Comparison of ENCODE assay signal across 13 cellular contexts in the genomic region with DNA sequence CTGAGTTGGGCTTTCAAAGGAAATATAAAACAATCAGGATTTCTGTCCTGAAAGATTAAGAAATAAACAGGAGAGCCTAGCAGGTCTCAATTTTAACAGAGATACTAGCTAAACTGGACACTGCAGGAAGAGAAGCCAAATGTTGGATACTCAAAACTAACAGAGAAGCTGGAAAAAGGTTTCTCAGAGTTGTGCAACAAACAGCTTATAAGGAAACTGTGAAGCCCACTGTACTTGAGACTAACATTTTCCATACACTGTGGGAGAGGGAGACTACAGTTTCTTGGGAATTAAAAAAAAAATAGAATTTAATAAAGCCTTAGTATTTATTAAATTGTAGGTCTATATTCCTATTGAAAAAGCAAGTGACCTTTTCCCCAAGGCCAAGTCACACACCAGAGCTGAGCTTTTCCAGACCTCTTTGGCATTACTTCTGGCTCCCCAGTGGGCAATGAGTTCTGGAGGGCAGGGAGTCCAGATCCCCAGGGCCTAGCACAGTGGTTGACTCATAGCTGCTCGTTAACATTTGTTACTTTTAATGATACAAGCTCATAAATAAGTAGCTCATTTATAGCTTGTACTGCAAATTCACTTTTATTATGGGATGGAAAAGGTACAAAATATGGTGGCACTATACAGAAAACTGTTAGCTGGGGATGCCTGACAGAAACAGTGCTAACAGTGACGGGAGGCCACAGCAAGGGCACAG.
A peak's percentile ranks its signal among the peaks of the same experiment; 100 is the strongest.
DNase-seq lines count a peak whose midpoint lies in the region; ATAC-seq and TF ChIP-seq lines count a peak whose summit lies in the region.
"Had no signal": no experiment of that assay in that cellular context is flagged by ENCODE, and none has a peak within 500 bp of the region (broad histone marks: within the 10 kb centered on the region; RNA-seq: fewer than 3 reads in every experiment).

No MANE protein-coding gene starts in this region.

- no peaks in the 10 kb centered on the region for H4K20me1 ChIP-seq in smooth muscle cell (ENCODE audit: low read depth)

- DNase-seq in ELR (ENCODE audit: low read depth) (peak; percentile 2), ascending aorta (ENCODE audit: low spot score in 2 of 2) (peak in 1 of 2 donors; percentile 66), left cardiac atrium (peak; percentile 25), smooth muscle cell (lab: John Stamatoyannopoulos, UW; ENCODE audit: unreplicated experiment) (no peak), globus pallidus (ENCODE audit: low spot score) (no peak)
- no peak for DNase-seq in effector CD4-positive, alpha-beta T cell
- no peak for DNase-seq in CD4-positive, alpha-beta memory T cell
- DNase-seq: activated CD4-positive, alpha-beta T cell treated with anti-CD3 and anti-CD28 coated beads, Interleukin-2, amount 50 U/mL, for 1 hour; activated gamma-delta T cell treated with Interleukin-2 at 50 U/mL for 16 hours; NCI-H1694; right lobe of liver; SW 1271 had no signal

- H3K4me2 ChIP-seq in smooth muscle cell = peak overlapping the region; percentile 10

- intact Hi-C loops in ascending aorta (cut with DNase I) (no loop called here), left cardiac atrium (cut with DNase I) (no loop called here)
- intact Hi-C loops in CD4-positive, alpha-beta memory T cell (cut with micrococcal nuclease) = no loop called here

- H3K4me1 ChIP-seq in ascending aorta (peaks cover 0 to 60% of the 10 kb centered on the region in 2 donors), smooth muscle cell (ENCODE audit: low read depth) (peaks cover 8% of the 10 kb centered on the region)
- no peaks in the 10 kb centered on the region for H3K4me1 ChIP-seq in CD4-positive, alpha-beta memory T cell (ENCODE audit: insufficient read depth, low read length)
- H3K4me1 ChIP-seq: right lobe of liver had no signal

- peak; percentile 70 to 79 for ATAC-seq in left cardiac atrium
- no peak for ATAC-seq in GM19023 (IDR thresholded peaks at IDR 0.05; ENCODE audit: unreplicated experiment)
- ATAC-seq: right lobe of liver had no signal

- peaks cover 0 to 2% of the 10 kb centered on the region in 2 donors for H3K36me3 ChIP-seq in ascending aorta
- H3K36me3 ChIP-seq in smooth muscle cell (ENCODE audit: low read depth) = no peaks in the 10 kb centered on the region
- H3K36me3 ChIP-seq in CD4-positive, alpha-beta memory T cell (ENCODE audit: insufficient read depth, low read length) = peaks cover 19% of the 10 kb centered on the region

- peaks cover 0 to 4% (median 2%) of the 10 kb centered on the region in 4 donors for H3K4me1 Mint-ChIP-seq in CD4-positive, alpha-beta memory T cell

- WGBS in smooth muscle cell (ENCODE audit: low lambda C conversion rate) = 31% methylated on average over 2 of the region's 2 CpGs

- no peak overlapping the region for H3K9ac ChIP-seq in smooth muscle cell (ENCODE audit: low read depth)

- peaks cover 73 to 80% of the 10 kb centered on the region in 2 donors for H3K36me3 Mint-ChIP-seq in CD4-positive, alpha-beta memory T cell

- H2AFZ ChIP-seq in smooth muscle cell (ENCODE audit: low read depth) = no peak overlapping the region

- H3K27ac ChIP-seq in ascending aorta (peak overlapping the region; percentile 85 to 87), smooth muscle cell (ENCODE audit: low read depth) (peak overlapping the region; percentile 74)
- H3K27ac ChIP-seq in CD4-positive, alpha-beta memory T cell (ENCODE audit: low read depth, low read length) = no peak overlapping the region
- H3K27ac ChIP-seq: right lobe of liver had no signal

- POLR2A ChIA-PET in CD4-positive, alpha-beta memory T cell (lab: Charles Lee; ENCODE audit: partially characterized antibody) = no interaction called here

- H3K27me3 ChIP-seq in ascending aorta = no peaks in the 10 kb centered on the region
- H3K27me3 ChIP-seq in smooth muscle cell (ENCODE audit: low read depth) = no peaks in the 10 kb centered on the region
- H3K27me3 ChIP-seq in CD4-positive, alpha-beta memory T cell (ENCODE audit: insufficient read depth, low read length) = no peaks in the 10 kb centered on the region
- H3K27me3 ChIP-seq: right lobe of liver had no signal

- CTCF ChIA-PET in CD4-positive, alpha-beta memory T cell (lab: Charles Lee; ENCODE audit: partially characterized antibody) = no interaction called here

- H3K4me3 ChIP-seq in ascending aorta = no peak overlapping the region
- no peak overlapping the region for H3K4me3 ChIP-seq in smooth muscle cell
- H3K4me3 ChIP-seq in CD4-positive, alpha-beta memory T cell (ENCODE audit: low read length in 2 of 2) = no peak overlapping the region
- H3K4me3 ChIP-seq: right lobe of liver had no signal

- peak overlapping the region in 1 of 7 donors; percentile 19 for H3K27ac Mint-ChIP-seq in CD4-positive, alpha-beta memory T cell

- no peak overlapping the region for H3K4me3 Mint-ChIP-seq in CD4-positive, alpha-beta memory T cell

- TF ChIP-seq CTCF in ascending aorta (IDR thresholded peaks at IDR 0.05) (no peak), smooth muscle cell (IDR thresholded peaks at IDR 0.05; ENCODE audit: borderline replicate concordance, insufficient read depth, poor library complexity, severe bottlenecking) (no peak)

- H3K79me2 ChIP-seq in smooth muscle cell (ENCODE audit: low read depth) = no peaks in the 10 kb centered on the region

- no peaks in the 10 kb centered on the region for H3K27me3 Mint-ChIP-seq in CD4-positive, alpha-beta memory T cell

- H3F3A ChIP-seq in smooth muscle cell (ENCODE audit: low read depth) = peaks cover 29% of the 10 kb centered on the region

- H3K9me3 ChIP-seq in ascending aorta (no peaks in the 10 kb centered on the region), smooth muscle cell (replicated peaks; ENCODE audit: low read depth) (no peaks in the 10 kb centered on the region)
- no peaks in the 10 kb centered on the region for H3K9me3 ChIP-seq in CD4-positive, alpha-beta memory T cell (ENCODE audit: control insufficient read depth in 1 of 2, low read length in 2 of 2)
- H3K9me3 ChIP-seq: right lobe of liver had no signal

- no peaks in the 10 kb centered on the region for H3K9me3 Mint-ChIP-seq in CD4-positive, alpha-beta memory T cell

Comparison
In these comparisons a context has a peak if more than half of its experiments do, and no peak if none do; other contexts are left out.
1. DNase-seq: peak in ELR (single experiment) and left cardiac atrium (single experiment); none in smooth muscle cell (single experiment), effector CD4-positive, alpha-beta T cell (single experiment), globus pallidus (single experiment) and CD4-positive, alpha-beta memory T cell (0 of 5).